Comparison of ENCODE assay signal across 14 cellular contexts in the genomic region with DNA sequence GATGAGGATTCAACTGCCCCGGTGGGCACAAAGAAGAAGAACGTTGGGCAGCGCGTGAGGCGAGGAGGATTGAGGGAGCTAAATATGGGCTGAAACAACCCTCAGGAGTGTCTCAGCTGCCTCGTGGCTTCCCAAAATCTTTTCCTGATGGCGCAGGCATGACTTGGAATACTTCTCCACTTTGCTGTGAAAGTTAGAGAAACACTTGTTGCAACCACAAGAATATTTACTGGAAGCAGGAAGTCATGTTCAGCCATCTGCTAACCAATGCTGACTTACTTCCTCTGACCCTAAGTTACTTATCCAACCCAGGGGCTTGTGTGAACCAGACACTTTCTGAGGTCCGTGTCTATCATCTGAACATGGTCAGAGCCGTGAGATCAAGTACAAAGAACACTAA.
DNase-seq lines count a peak whose midpoint lies in the region; ATAC-seq and TF ChIP-seq lines count a peak whose summit lies in the region.
"Had no signal": no experiment of that assay in that cellular context is flagged by ENCODE, and none has a peak within 500 bp of the region (broad histone marks: within the 10 kb centered on the region; RNA-seq: fewer than 3 reads in every experiment).

No MANE protein-coding gene starts in this region.

- TF ChIP-seq POLR2A in NB4 (IDR thresholded peaks at IDR 0.05; ENCODE audit: extremely low read depth, insufficient read length) (no peak), tibial nerve (IDR thresholded peaks at IDR 0.05) (no peak)

- H3K27ac ChIP-seq in right atrium auricular region (no peak overlapping the region), tibial nerve (no peak overlapping the region)
- H3K27ac ChIP-seq: esophagus muscularis mucosa, stomach had no signal

- 77 to 78% methylated on average over 9 of the region's 9 CpGs for WGBS in tibial nerve, 2 donors

- no peaks in the 10 kb centered on the region for H3K27me3 ChIP-seq in right atrium auricular region
- H3K27me3 ChIP-seq in tibial nerve = no peaks in the 10 kb centered on the region
- H3K27me3 ChIP-seq: esophagus muscularis mucosa, stomach had no signal

- no peak for TF ChIP-seq CTCF in right atrium auricular region (IDR thresholded peaks at IDR 0.05)
- TF ChIP-seq CTCF in NB4 (IDR thresholded peaks at IDR 0.05; ENCODE audit: low read depth, low read length) = no peak
- TF ChIP-seq CTCF in tibial nerve (IDR thresholded peaks at IDR 0.05) = no peak

- H3K4me1 ChIP-seq in right atrium auricular region = peaks cover 0 to 6% of the 10 kb centered on the region in 2 donors
- H3K4me1 ChIP-seq in tibial nerve = no peaks in the 10 kb centered on the region
- H3K4me1 ChIP-seq: stomach had no signal

- TF ChIP-seq EP300 in tibial nerve (IDR thresholded peaks at IDR 0.05) = peak; percentile 70 to 83

- ATAC-seq in Right ventricle myocardium superior (ENCODE audit: poor library complexity) = peak; percentile 41
- peak; percentile 26 for ATAC-seq in left lobe of liver
- no peak for ATAC-seq in HG03108 (IDR thresholded peaks at IDR 0.05; ENCODE audit: unreplicated experiment)
- no peak for ATAC-seq in GM19452 (IDR thresholded peaks at IDR 0.05; ENCODE audit: unreplicated experiment)

- H3K4me3 ChIP-seq in right atrium auricular region (no peak overlapping the region), NB4 (ENCODE audit: low read depth, low read length) (no peak overlapping the region), tibial nerve (no peak overlapping the region)
- H3K4me3 ChIP-seq: esophagus muscularis mucosa, smooth muscle cell, stomach had no signal

- H3K9me3 ChIP-seq in right atrium auricular region (peaks cover 5 to 7% of the 10 kb centered on the region in 2 donors), tibial nerve (peaks cover 0 to 9% (median 0%) of the 10 kb centered on the region in 4 donors)

- DNase-seq in Right ventricle myocardium superior = no peak
- DNase-seq in right atrium auricular region (ENCODE audit: low spot score) = no peak
- peak; percentile 18 for DNase-seq in NB4 (ENCODE audit: low read depth)
- DNase-seq in left lobe of liver (ENCODE audit: low spot score) = no peak
- DNase-seq in tibial nerve (ENCODE audit: low spot score in 2 of 2) = no peak
- no peak for DNase-seq in putamen (ENCODE audit: low spot score)
- DNase-seq: H9, hippocampal formation, NCI-H1930, stomach had no signal

- intact Hi-C loops in Right ventricle myocardium superior (cut with DNase I) = no loop called here

- H3K36me3 ChIP-seq in right atrium auricular region (no peaks in the 10 kb centered on the region), tibial nerve (no peaks in the 10 kb centered on the region)
- H3K36me3 ChIP-seq: esophagus muscularis mucosa, stomach had no signal

Comparison
In these comparisons a context has a peak if more than half of its experiments do, and no peak if none do; other contexts are left out.
1. ATAC-seq: peak in Right ventricle myocardium superior (single experiment) and left lobe of liver (single experiment); none in HG03108 (single experiment) and GM19452 (single experiment).